14 cellular contexts compared by ENCODE assay signal in the genomic region with DNA sequence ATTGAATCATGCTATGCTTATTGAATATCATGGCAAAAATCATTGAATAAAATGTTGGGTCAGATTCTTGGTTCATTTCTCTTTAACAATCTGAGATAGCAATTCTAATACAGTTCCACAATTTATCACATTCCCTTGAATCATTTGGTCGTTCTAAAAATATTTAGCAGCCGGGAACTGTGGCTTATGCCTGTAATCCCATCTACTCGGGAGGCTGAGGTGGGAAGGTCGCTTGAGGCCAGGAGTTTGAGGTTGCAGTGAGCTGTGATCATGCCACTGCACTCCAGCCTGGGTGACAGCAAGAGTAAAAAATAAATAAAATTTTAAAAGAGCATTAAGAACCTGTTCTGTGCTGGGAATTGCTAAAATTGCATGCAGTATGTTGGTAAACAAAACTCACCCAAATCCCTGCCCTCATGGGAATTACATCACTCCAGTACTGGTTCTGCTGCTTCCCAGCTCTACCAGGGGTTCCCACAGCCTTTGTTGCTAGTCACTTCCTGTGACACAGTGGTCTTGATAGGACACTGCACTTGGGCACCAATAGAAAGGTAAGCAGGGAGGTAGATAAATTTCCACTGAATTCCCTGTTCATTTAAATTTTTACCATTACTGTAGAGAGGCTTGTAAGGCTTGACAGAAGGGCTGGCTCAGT.
A peak's percentile ranks its signal among the peaks of the same experiment; 100 is the strongest.
DNase-seq lines count a peak whose midpoint lies in the region; ATAC-seq and TF ChIP-seq lines count a peak whose summit lies in the region.
"Had no signal": no experiment of that assay in that cellular context is flagged by ENCODE, and none has a peak within 500 bp of the region (broad histone marks: within the 10 kb centered on the region; RNA-seq: fewer than 3 reads in every experiment).

No MANE protein-coding gene starts in this region.

- TF ChIP-seq POLR2A in upper lobe of left lung (IDR thresholded peaks at IDR 0.05): no peak

- no peak for TF ChIP-seq EP300 in upper lobe of left lung (IDR thresholded peaks at IDR 0.05)

- no peaks in the 10 kb centered on the region for H3K9me3 ChIP-seq in WERI-Rb-1 (ENCODE audit: severe bottlenecking)
- no peaks in the 10 kb centered on the region for H3K9me3 ChIP-seq in upper lobe of left lung

- H3K27ac ChIP-seq in WERI-Rb-1 (no peak overlapping the region), upper lobe of left lung (no peak overlapping the region)
- H3K27ac ChIP-seq: C4-2B had no signal

- no peak overlapping the region for H3K27ac Mint-ChIP-seq in T-helper 2 cell treated with Interferon-gamma antibody and Interleukin-4, amounts not matched to agents 5 μg/mL and 100 μg/mL, for 36 hours

- H3K4me1 Mint-ChIP-seq in T-helper 2 cell treated with Interferon-gamma antibody and Interleukin-4, amounts not matched to agents 5 μg/mL and 100 μg/mL, for 36 hours (ENCODE audit: low read depth): no peaks in the 10 kb centered on the region

- TF ChIP-seq CTCF in WERI-Rb-1 (IDR thresholded peaks at IDR 0.05; ENCODE audit: low read depth, low read length) (no peak), upper lobe of left lung (IDR thresholded peaks at IDR 0.05) (no peak), omental fat pad (IDR thresholded peaks at IDR 0.05) (no peak)

- H3K27me3 Mint-ChIP-seq in T-helper 2 cell treated with Interferon-gamma antibody and Interleukin-4, amounts not matched to agents 5 μg/mL and 100 μg/mL, for 36 hours (ENCODE audit: low read depth): no peaks in the 10 kb centered on the region

- no peaks in the 10 kb centered on the region for H3K4me1 ChIP-seq in upper lobe of left lung

- no peak overlapping the region for H3K4me3 Mint-ChIP-seq in T-helper 2 cell treated with Interferon-gamma antibody and Interleukin-4, amounts not matched to agents 5 μg/mL and 100 μg/mL, for 36 hours

- ATAC-seq in upper lobe of left lung (ENCODE audit: low FRiP score in 2 of 2) (no peak), omental fat pad (ENCODE audit: low FRiP score) (no peak)

- no peaks in the 10 kb centered on the region for H3K36me3 Mint-ChIP-seq in T-helper 2 cell treated with Interferon-gamma antibody and Interleukin-4, amounts not matched to agents 5 μg/mL and 100 μg/mL, for 36 hours (ENCODE audit: low read depth)

- H3K4me3 ChIP-seq in WERI-Rb-1 (ENCODE audit: low read depth, low read length): no peak overlapping the region
- H3K4me3 ChIP-seq in upper lobe of left lung: no peak overlapping the region

- peaks cover 3% of the 10 kb centered on the region for H3K27me3 ChIP-seq in WERI-Rb-1 (ENCODE audit: insufficient read depth, low read depth, severe bottlenecking)
- no peaks in the 10 kb centered on the region for H3K27me3 ChIP-seq in upper lobe of left lung

- WGBS in upper lobe of left lung, 2 donors: 71 to 72% methylated on average over 4 of the region's 4 CpGs

- H3K36me3 ChIP-seq in WERI-Rb-1 (no peaks in the 10 kb centered on the region), upper lobe of left lung (no peaks in the 10 kb centered on the region)

- peaks cover 19% of the 10 kb centered on the region for H3K9me3 Mint-ChIP-seq in T-helper 2 cell treated with Interferon-gamma antibody and Interleukin-4, amounts not matched to agents 5 μg/mL and 100 μg/mL, for 36 hours

- DNase-seq in NCI-H82 (lab: John Stamatoyannopoulos, UW): peak; percentile 46
- DNase-seq in NCI-H82 treated with DMSO at 0.1 percent for 48 hours (lab: John Stamatoyannopoulos, UW; ENCODE audit: unreplicated experiment): no peak
- DNase-seq in WERI-Rb-1: peak; percentile 16
- peak; percentile 12 for DNase-seq in iris pigment epithelial cell (ENCODE audit: low read depth)
- no peak for DNase-seq in T-helper 2 cell treated with Interferon-gamma antibody and Interleukin-4, amounts not matched to agents 5 μg/mL and 100 μg/mL, for 36 hours (ENCODE audit: low spot score)
- no peak for DNase-seq in upper lobe of left lung
- DNase-seq in SIG-M5 treated with dmso at 0.1 percent for 504 hours (lab: John Stamatoyannopoulos, UW; ENCODE audit: unreplicated experiment): no peak
- DNase-seq in omental fat pad (ENCODE audit: low spot score): no peak
- DNase-seq: DMS153, NCI-H1048, NCI-H1694 treated with DMSO at 0.1 percent for 48 hours, NCI-H446, SHP77 treated with DMSO at 0.1 percent for 48 hours had no signal

Comparison
In these comparisons a context has a peak if more than half of its experiments do, and no peak if none do; other contexts are left out.
1. DNase-seq: peak in NCI-H82 (single experiment), WERI-Rb-1 (single experiment) and iris pigment epithelial cell (single experiment); none in NCI-H82 treated with DMSO at 0.1 percent for 48 hours (single experiment), T-helper 2 cell treated with Interferon-gamma antibody and Interleukin-4, amounts not matched to agents 5 μg/mL and 100 μg/mL, for 36 hours (single experiment), upper lobe of left lung (0 of 2), SIG-M5 treated with dmso at 0.1 percent for 504 hours (single experiment) and omental fat pad (single experiment).